13 cellular contexts compared by ENCODE assay signal in genomic region chr12:123011701-123012100, GRCh38. TPM values are rescaled to one million over a fixed set of nuclear protein-coding genes. Genes with fewer than 3 reads are reported as not detected.
DNase-seq lines count a peak whose midpoint lies in the region; ATAC-seq and TF ChIP-seq lines count a peak whose summit lies in the region.
"Had no signal": no experiment of that assay in that cellular context is flagged by ENCODE, and none has a peak within 500 bp of the region (broad histone marks: within the 10 kb centered on the region; RNA-seq: fewer than 3 reads in every experiment).

No MANE protein-coding gene starts in this region.

- peaks cover 0 to 73% (median 48%) of the 10 kb centered on the region in 11 experiments; a peak in 12 of 22 replicates for H3K36me3 ChIP-seq in BLaER1 treated with 17β-estradiol and CSF1 and Interleukin-3, amounts not matched to agents 10 nM and 100 nM
- no peaks in the 10 kb centered on the region for H3K36me3 ChIP-seq in neuronal stem cell (replicated peaks in 1 of 2; ENCODE audit: control insufficient read depth in 2 of 2, insufficient read depth in 2 of 2, low read length in 2 of 2)

- H4K91ac ChIP-seq in neuronal stem cell (ENCODE audit: low read depth, low read length, poor library complexity), result no peak overlapping the region

- no peak overlapping the region for H2AK5ac ChIP-seq in neuronal stem cell (ENCODE audit: low read depth, low read length)

- no peaks in the 10 kb centered on the region for H3K9me3 Mint-ChIP-seq in activated T-helper 17 cell treated with anti-CD3 and anti-CD28 coated beads, Interleukin-2, amount 50 U/mL, for 72 hours
- H3K9me3 Mint-ChIP-seq: CD4-positive, CD25-positive, alpha-beta regulatory T cell; H9 had no signal

- no peaks in the 10 kb centered on the region for H3K27me3 ChIP-seq in BLaER1 treated with 17β-estradiol and CSF1 and Interleukin-3, amounts not matched to agents 10 nM and 100 nM
- H3K27me3 ChIP-seq in neuronal stem cell (ENCODE audit: control insufficient read depth in 3 of 3, insufficient read depth in 3 of 3, low read depth in 1 of 3, low read length in 3 of 3), result no peaks in the 10 kb centered on the region

- H2BK15ac ChIP-seq in neuronal stem cell (ENCODE audit: low read length), result no peak overlapping the region

- H3K23ac ChIP-seq in neuronal stem cell (ENCODE audit: low read depth, low read length, poor library complexity), result no peak overlapping the region

- no CpG with 5 or more reads among the region's 6 CpGs for WGBS in neuronal stem cell (ENCODE audit: extremely low coverage in 2 of 2, insufficient read length in 2 of 2, insufficient replicate concordance in 1 of 2), 2 donors

- no peaks in the 10 kb centered on the region for H3K79me1 ChIP-seq in neuronal stem cell (ENCODE audit: low read depth, low read length)

- DNase-seq in fibroblast of pulmonary artery (ENCODE audit: low read depth) (peak; percentile 3), neuronal stem cell (ENCODE audit: low spot score) (no peak), DMS114 treated with DMSO at 0.1 percent for 48 hours (lab: John Stamatoyannopoulos, UW; ENCODE audit: unreplicated experiment) (no peak), G401 (ENCODE audit: low spot score) (no peak)
- DNase-seq in stimulated activated CD4-positive, alpha-beta T cell treated with anti-CD3 and anti-CD28 coated beads, Interleukin-4, amount 100 ng/mL, for 24 hours, result no peak
- DNase-seq in effector CD4-positive, alpha-beta T cell, result no peak
- DNase-seq: CD4-positive, CD25-positive, alpha-beta regulatory T cell; GOT3; H9; IMR-90 had no signal

- H3K9ac ChIP-seq in BLaER1 treated with 17β-estradiol and CSF1 and Interleukin-3, amounts not matched to agents 10 nM and 100 nM, result peak overlapping the region in 1 of 11 experiments; percentile 14; a peak in 1 of 22 replicates
- H3K9ac ChIP-seq in neuronal stem cell (ENCODE audit: low read depth, low read length, poor library complexity), result no peak overlapping the region

- no peaks in the 10 kb centered on the region for H3K27me3 Mint-ChIP-seq in activated T-helper 17 cell treated with anti-CD3 and anti-CD28 coated beads, Interleukin-2, amount 50 U/mL, for 72 hours
- H3K27me3 Mint-ChIP-seq: CD4-positive, CD25-positive, alpha-beta regulatory T cell had no signal

- in situ Hi-C loops in G401 (cut with HindIII; ENCODE audit: low sequenced_read_pairs), result no loop called here

- peaks cover 0 to 11% (median 0%) of the 10 kb centered on the region in 11 experiments; a peak in 3 of 22 replicates for H4K20me1 ChIP-seq in BLaER1 treated with 17β-estradiol and CSF1 and Interleukin-3, amounts not matched to agents 10 nM and 100 nM

- peaks cover 0 to 22% (median 13%) of the 10 kb centered on the region in 10 experiments; a peak in 16 of 20 replicates for H3K4me1 ChIP-seq in BLaER1 treated with 17β-estradiol and CSF1 and Interleukin-3, amounts not matched to agents 10 nM and 100 nM
- no peaks in the 10 kb centered on the region for H3K4me1 ChIP-seq in neuronal stem cell (ENCODE audit: control insufficient read depth in 2 of 2, insufficient read depth in 1 of 2, low read depth in 1 of 2, low read length in 2 of 2)
- H3K4me1 ChIP-seq: A549 had no signal

- no peak overlapping the region for H3K4me3 Mint-ChIP-seq in activated T-helper 17 cell treated with anti-CD3 and anti-CD28 coated beads, Interleukin-2, amount 50 U/mL, for 72 hours
- H3K4me3 Mint-ChIP-seq: CD4-positive, CD25-positive, alpha-beta regulatory T cell; H9 had no signal

- no peak overlapping the region for H3K14ac ChIP-seq in neuronal stem cell (ENCODE audit: low read length)

- H2AFZ ChIP-seq in neuronal stem cell (ENCODE audit: low read length), result no peak overlapping the region

- H3K4me3 ChIP-seq in BLaER1 treated with 17β-estradiol and CSF1 and Interleukin-3, amounts not matched to agents 10 nM and 100 nM, result no peak overlapping the region
- H3K4me3 ChIP-seq in fibroblast of pulmonary artery (replicated peaks; ENCODE audit: low read depth, low read length) (no peak overlapping the region), neuronal stem cell (ENCODE audit: low read length in 2 of 2) (no peak overlapping the region)
- H3K4me3 ChIP-seq: A549 had no signal

- peak overlapping the region in 5 of 11 experiments; percentile 18 to 55 (median 29); a peak in 7 of 22 replicates for H3K27ac ChIP-seq in BLaER1 treated with 17β-estradiol and CSF1 and Interleukin-3, amounts not matched to agents 10 nM and 100 nM
- no peak overlapping the region for H3K27ac ChIP-seq in neuronal stem cell (replicated peaks; ENCODE audit: low read length)
- H3K27ac ChIP-seq: A549 had no signal

- H3K27ac Mint-ChIP-seq in activated T-helper 17 cell treated with anti-CD3 and anti-CD28 coated beads, Interleukin-2, amount 50 U/mL, for 72 hours, result peak overlapping the region; percentile 43
- H3K27ac Mint-ChIP-seq: CD4-positive, CD25-positive, alpha-beta regulatory T cell had no signal

- no peak overlapping the region for H2BK5ac ChIP-seq in neuronal stem cell (ENCODE audit: low read length)

- peak overlapping the region in 10 of 11 experiments; percentile 2 to 63 (median 50); a peak in 15 of 22 replicates for H3K4me2 ChIP-seq in BLaER1 treated with 17β-estradiol and CSF1 and Interleukin-3, amounts not matched to agents 10 nM and 100 nM
- no peak overlapping the region for H3K4me2 ChIP-seq in neuronal stem cell (ENCODE audit: insufficient read depth, low read length, poor library complexity, severe bottlenecking)
- H3K4me2 ChIP-seq: A549 had no signal

- no peak for ATAC-seq in activated T-helper 17 cell treated with anti-CD3 and anti-CD28 coated beads, Interleukin-2, amount 50 U/mL, for 72 hours (replicated peaks)

- H3K18ac ChIP-seq in neuronal stem cell (ENCODE audit: low read length), result peak overlapping the region; percentile 77

- H3K4ac ChIP-seq in neuronal stem cell (ENCODE audit: low read length), result no peak overlapping the region

- H3K36me3 Mint-ChIP-seq in activated T-helper 17 cell treated with anti-CD3 and anti-CD28 coated beads, Interleukin-2, amount 50 U/mL, for 72 hours (ENCODE audit: low read depth), result no peaks in the 10 kb centered on the region

- no peaks in the 10 kb centered on the region for H3K9me3 ChIP-seq in BLaER1 treated with 17β-estradiol and CSF1 and Interleukin-3, amounts not matched to agents 10 nM and 100 nM (replicated peaks in 1 of 11)
- H3K9me3 ChIP-seq in neuronal stem cell (replicated peaks in 1 of 2; ENCODE audit: control insufficient read depth in 2 of 2, insufficient read depth in 1 of 2, low read depth in 1 of 2, low read length in 2 of 2), result no peaks in the 10 kb centered on the region
- H3K9me3 ChIP-seq: A549 had no signal

- no peak overlapping the region for H2BK12ac ChIP-seq in neuronal stem cell (ENCODE audit: low read length)

- H3K4me1 Mint-ChIP-seq in activated T-helper 17 cell treated with anti-CD3 and anti-CD28 coated beads, Interleukin-2, amount 50 U/mL, for 72 hours, result no peaks in the 10 kb centered on the region

- H2BK120ac ChIP-seq in neuronal stem cell (ENCODE audit: low read depth, low read length), result no peak overlapping the region

- H4K8ac ChIP-seq in neuronal stem cell (ENCODE audit: low read depth, low read length), result no peak overlapping the region

- TF ChIP-seq CTCF in fibroblast of pulmonary artery (IDR thresholded peaks at IDR 0.05; ENCODE audit: low read length, missing control alignments), result no peak

RNA-seq across cellular contexts. Expression of gene ARL6IP4, which starts 31.2 kb away (rescaled TPM):
- total RNA-seq in activated T-helper 17 cell treated with anti-CD3 and anti-CD28 coated beads, Interleukin-2, amount 50 U/mL, for 72 hours, result 100 to 1,000 TPM; 112 to 160 TPM
- 134 TPM for polyA plus RNA-seq in neuronal stem cell (2013, experiment 1 of 2)
- polyA plus RNA-seq in neuronal stem cell (2013, experiment 2 of 2), result 128 TPM
- total RNA-seq in G401 (2014; rRNA removed; shearing (Covaris generic)), result 315 and 347 TPM in 2 replicates

RNA-seq across cellular contexts. Expression of gene OGFOD2, which starts 36.7 kb away (rescaled TPM):
- 10 to 100 TPM; 24.9 to 28.6 TPM for total RNA-seq in activated T-helper 17 cell treated with anti-CD3 and anti-CD28 coated beads, Interleukin-2, amount 50 U/mL, for 72 hours
- polyA plus RNA-seq in neuronal stem cell (2013, experiment 1 of 2), result 6.9 TPM
- 5.5 TPM for polyA plus RNA-seq in neuronal stem cell (2013, experiment 2 of 2)
- 23.6 and 45.3 TPM in 2 replicates for total RNA-seq in G401 (2014; rRNA removed; shearing (Covaris generic))

RNA-seq across cellular contexts. Expression of gene ABCB9, which starts 45.4 kb away (rescaled TPM):
- 10 to 100 TPM in 1 of 2 donors, 1 to 10 TPM in 1; 7.7 to 12.0 TPM for total RNA-seq in activated T-helper 17 cell treated with anti-CD3 and anti-CD28 coated beads, Interleukin-2, amount 50 U/mL, for 72 hours
- polyA plus RNA-seq in neuronal stem cell (2013, experiment 1 of 2), result 2.0 TPM
- 1.5 TPM for polyA plus RNA-seq in neuronal stem cell (2013, experiment 2 of 2)
- total RNA-seq in G401 (2014; rRNA removed; shearing (Covaris generic)), result 3.8 and 7.4 TPM in 2 replicates
